18 cellular contexts compared by ENCODE assay signal in genomic region chr2:205984381-205984780, GRCh38.
DNase-seq lines count a peak whose midpoint lies in the region; ATAC-seq, FAIRE-seq and TF ChIP-seq lines count a peak whose summit lies in the region.
"Had no signal": no experiment of that assay in that cellular context is flagged by ENCODE, and none has a peak within 500 bp of the region (broad histone marks: within the 10 kb centered on the region; RNA-seq: fewer than 3 reads in every experiment).

No MANE protein-coding gene starts in this region.

- H2AK5ac ChIP-seq in neuronal stem cell (ENCODE audit: low read depth, low read length), result no peak overlapping the region

- no peak overlapping the region for H2BK15ac ChIP-seq in neuronal stem cell (ENCODE audit: low read length)

- H2AFZ ChIP-seq in GM12878 (ENCODE audit: control insufficient read depth, low read depth, low read length) (peak overlapping the region; percentile 78), neuronal stem cell (ENCODE audit: low read length) (no peak overlapping the region)

- RAD21 ChIA-PET in GM12878 (lab: Charles Lee; ENCODE audit: unreplicated experiment), result interaction anchor here (0.5 to 2.6 kb wide), 11 partner anchors 9 to 339 kb away, joined by 3 to 13 read pairs (median 4); no protein-coding TSS in a partner anchor

- no peaks in the 10 kb centered on the region for H3K36me3 ChIP-seq in GM12878 (ENCODE audit: control insufficient read depth in 2 of 2, insufficient read depth in 2 of 2, low read length in 1 of 2)
- no peaks in the 10 kb centered on the region for H3K36me3 ChIP-seq in neuronal stem cell (replicated peaks in 1 of 2; ENCODE audit: control insufficient read depth in 2 of 2, insufficient read depth in 2 of 2, low read length in 2 of 2)
- H3K36me3 ChIP-seq: cardiac muscle cell, SJSA1 had no signal

- H4K8ac ChIP-seq in neuronal stem cell (ENCODE audit: low read depth, low read length), result no peak overlapping the region

- no peak for TF ChIP-seq EP300 in GM12878 (IDR thresholded peaks at IDR 0.05; ENCODE audit: borderline replicate concordance in 1 of 2, control insufficient read depth in 1 of 2, low read depth in 2 of 2, low read length in 2 of 2)

- no peak overlapping the region for H2BK5ac ChIP-seq in neuronal stem cell (ENCODE audit: low read length)

- H3K4ac ChIP-seq in neuronal stem cell (ENCODE audit: low read length), result no peak overlapping the region

- H3K27me3 ChIP-seq in GM12878 (replicated peaks in 1 of 2; ENCODE audit: control insufficient read depth in 2 of 2, insufficient read depth in 2 of 2, low read length in 1 of 2) (no peaks in the 10 kb centered on the region), neuronal stem cell (ENCODE audit: control insufficient read depth in 3 of 3, insufficient read depth in 3 of 3, low read depth in 1 of 3, low read length in 3 of 3) (no peaks in the 10 kb centered on the region)
- H3K27me3 ChIP-seq: cardiac muscle cell, SJSA1 had no signal

- SMC1A ChIA-PET in GM12878 (lab: Charles Lee; ENCODE audit: uncharacterized antibody, unreplicated experiment), result interaction anchor here (0.7 to 2.4 kb wide), 6 partner anchors 10 to 1686 kb away, joined by 3 to 8 read pairs (median 5); no protein-coding TSS in a partner anchor

- no peak overlapping the region for H3K14ac ChIP-seq in neuronal stem cell (ENCODE audit: low read length)

- H3K27ac ChIP-seq in GM12878 (ENCODE audit: control insufficient read depth, insufficient read depth) (peak overlapping the region; percentile 63), neuronal stem cell (replicated peaks; ENCODE audit: low read length) (no peak overlapping the region)
- H3K27ac ChIP-seq: C4-2B, cardiac muscle cell, psoas muscle, SJSA1 had no signal

- no peak for TF ChIP-seq POLR2A in GM12878 (IDR thresholded peaks at IDR 0.05; ENCODE audit: low read depth, low read length)

- no peaks in the 10 kb centered on the region for H3K79me2 ChIP-seq in GM12878 (ENCODE audit: control insufficient read depth, insufficient read depth, low read length)

- POLR2A ChIA-PET in GM12878 (lab: Charles Lee), result interaction anchor here (0.6 to 2.0 kb wide), 7 partner anchors 9 to 24 kb away, joined by 3 to 7 read pairs (median 3); no protein-coding TSS in a partner anchor

- H3K9me3 ChIP-seq in GM12878 (replicated peaks; ENCODE audit: control insufficient read depth, insufficient read depth, low read length), result no peaks in the 10 kb centered on the region
- no peaks in the 10 kb centered on the region for H3K9me3 ChIP-seq in neuronal stem cell (replicated peaks in 1 of 2; ENCODE audit: control insufficient read depth in 2 of 2, insufficient read depth in 1 of 2, low read depth in 1 of 2, low read length in 2 of 2)
- H3K9me3 ChIP-seq: psoas muscle, SJSA1 had no signal

- no peak overlapping the region for H3K23ac ChIP-seq in neuronal stem cell (ENCODE audit: low read depth, low read length, poor library complexity)

- H2BK120ac ChIP-seq in neuronal stem cell (ENCODE audit: low read depth, low read length), result no peak overlapping the region

- H4K20me1 ChIP-seq in GM12878 (ENCODE audit: control insufficient read depth, insufficient read depth), result no peaks in the 10 kb centered on the region

- no peaks in the 10 kb centered on the region for H3K79me1 ChIP-seq in neuronal stem cell (ENCODE audit: low read depth, low read length)

- no TSS peak for BruUV-seq in GM12878 (replicated peaks; lab: Mats Ljungman, UMichigan)

- intact Hi-C loops in GM12878 (cut with micrococcal nuclease; ENCODE audit: unreplicated experiment), result no loop called here

- TF ChIP-seq CTCF in GM12878 (IDR thresholded peaks at IDR 0.05 in 2 of 3, conservative IDR thresholded peaks at IDR 0.05 in 1 of 3; ENCODE audit: control insufficient read depth in 2 of 3, extremely low read depth in 1 of 3, insufficient read depth in 1 of 3, low read depth in 3 of 3, low read length in 3 of 3), result no peak; a peak in 1 of 6 replicates

- H3K9ac ChIP-seq in GM12878 (ENCODE audit: control insufficient read depth, insufficient read depth, low read length) (peak overlapping the region; percentile 20; the same call in 1 of the 2 replicates), neuronal stem cell (ENCODE audit: low read depth, low read length, poor library complexity) (no peak overlapping the region)

- FAIRE-seq in GM12878 (lab: Jason Lieb, UNC), result peak; percentile 92
- FAIRE-seq: H54 had no signal

- CTCF ChIA-PET in GM12878 (lab: Yijun Ruan, JAX), result interaction anchor here (0.6 to 1.8 kb wide), 3 partner anchors 11 to 99 kb away, joined by 3 to 8 read pairs (median 6); no protein-coding TSS in a partner anchor

- no peak for TF ChIP-seq RAD21 in GM12878 (IDR thresholded peaks at IDR 0.05; ENCODE audit: insufficient read depth, low read depth, low read length)

- no peak overlapping the region for H3K18ac ChIP-seq in neuronal stem cell (ENCODE audit: low read length)

- ATAC-seq in GM18520 (IDR thresholded peaks at IDR 0.05; ENCODE audit: unreplicated experiment) (peak; percentile 96), GM19463 (IDR thresholded peaks at IDR 0.05; ENCODE audit: unreplicated experiment) (peak; percentile 87), HG02943 (IDR thresholded peaks at IDR 0.05; ENCODE audit: low read depth, unreplicated experiment) (peak; percentile 81), GM12878 (peak; percentile 91)
- ATAC-seq: psoas muscle, WTC11 had no signal

- H3K4me2 ChIP-seq in GM12878 (ENCODE audit: control insufficient read depth, insufficient read depth) (peak overlapping the region; percentile 74), neuronal stem cell (ENCODE audit: insufficient read depth, low read length, poor library complexity, severe bottlenecking) (no peak overlapping the region)

- no peak overlapping the region for H2BK12ac ChIP-seq in neuronal stem cell (ENCODE audit: low read length)

- no peak overlapping the region for H4K91ac ChIP-seq in neuronal stem cell (ENCODE audit: low read depth, low read length, poor library complexity)

- 7% methylated on average over 6 of the region's 6 CpGs for WGBS in GM12878 (ENCODE audit: insufficient coverage, insufficient replicate concordance, low lambda C conversion rate, missing lambda C conversion rate)
- WGBS in neuronal stem cell (ENCODE audit: extremely low coverage in 2 of 2, insufficient read length in 2 of 2, insufficient replicate concordance in 1 of 2), 2 donors, result no CpG with 5 or more reads among the region's 6 CpGs

- in situ Hi-C loops in GM12878 (cut with MboI), result no loop called here

- H3K4me3 ChIP-seq in GM12878, result peak overlapping the region; percentile 20; the same call in 1 of the 2 replicates
- no peak overlapping the region for H3K4me3 ChIP-seq in neuronal stem cell (ENCODE audit: low read length in 2 of 2)
- H3K4me3 ChIP-seq: cardiac muscle cell, psoas muscle, SJSA1 had no signal

- H3K4me1 ChIP-seq in GM12878 (ENCODE audit: control insufficient read depth, insufficient read depth, low read length), result peaks cover 4% of the 10 kb centered on the region; the same call in 1 of the 2 replicates
- peaks cover 0 to 1% of the 10 kb centered on the region in 2 donors for H3K4me1 ChIP-seq in neuronal stem cell (ENCODE audit: control insufficient read depth in 2 of 2, insufficient read depth in 1 of 2, low read depth in 1 of 2, low read length in 2 of 2)
- H3K4me1 ChIP-seq: psoas muscle, SJSA1 had no signal

- DNase-seq in GM12878 (ENCODE audit: low read depth, low spot score) (peak; percentile 48), NCI-H1105 treated with DMSO at 0.1 percent for 48 hours (lab: John Stamatoyannopoulos, UW) (no peak), neuronal stem cell (ENCODE audit: low spot score) (no peak)
- no peak for DNase-seq in stimulated activated CD4-positive, alpha-beta T cell treated with anti-CD3 and anti-CD28 coated beads, Interleukin-1b, Interleukin-23, amount 100 ng/mL, for 48 hours
- DNase-seq: activated gamma-delta T cell treated with Interleukin-2 at 50 U/mL for 16 hours; midbrain; NCI-H1048; NCI-H510A treated with DMSO at 0.1 percent for 48 hours; psoas muscle; stimulated activated CD4-positive, alpha-beta T cell treated with anti-CD3 and anti-CD28 coated beads, Interleukin-2, amount 100 ng/mL, for 48 hours had no signal

TF ChIP-seq in GM12878, 131 proteins besides CTCF, POLR2A, EP300 and RAD21:
- TF ChIP-seq PAX5 (IDR thresholded peaks at IDR 0.05; ENCODE audit: borderline replicate concordance, low read depth, low read length) (no peak), BCLAF1 (IDR thresholded peaks at IDR 0.05) (no peak), CHD4 (IDR thresholded peaks at IDR 0.05) (no peak), ZNF384 (IDR thresholded peaks at IDR 0.05; ENCODE audit: borderline replicate concordance, low read depth, low read length) (peak; percentile 56; the same call in 1 of the 2 replicates), SPI1 (IDR thresholded peaks at IDR 0.05; ENCODE audit: borderline replicate concordance, insufficient read depth, low read depth, low read length) (0 out of 2 replicates have a peak, but pooled peaks have one; percentile 2), STAT3 (IDR thresholded peaks at IDR 0.05; ENCODE audit: low read depth, low read length) (no peak), POLR2AphosphoS5 (IDR thresholded peaks at IDR 0.05; ENCODE audit: low read length) (peak; percentile 27; the same call in 1 of the 2 replicates)
